1 cellular context compared by ENCODE assay signal in genomic region chr15:45112592-45113379, GRCh38.
TF ChIP-seq lines count a peak whose summit lies in the region.

No MANE protein-coding gene starts in this region.

TF ChIP-seq in K562, 482 proteins besides CTCF, POLR2A, EP300 and RAD21:
- TF ChIP-seq FOXK1 (CRISPR knock-in tag; IDR thresholded peaks at IDR 0.05; ENCODE audit: borderline replicate concordance) (no peak), ZBTB33 (CRISPR knock-in tag; IDR thresholded peaks at IDR 0.05) (peak; percentile 48; the same call in 1 of the 2 replicates), MAX (CRISPR knock-in tag; IDR thresholded peaks at IDR 0.05) (no peak), CHD2 (IDR thresholded peaks at IDR 0.05; ENCODE audit: low read depth, low read length) (no peak), ZNF57 (CRISPR knock-in tag; IDR thresholded peaks at IDR 0.05) (no peak), CREB1 (IDR thresholded peaks at IDR 0.05) (no peak), CREB1 (CRISPR knock-in tag; IDR thresholded peaks at IDR 0.05) (no peak), BRF1 (IDR thresholded peaks at IDR 0.05; ENCODE audit: borderline replicate concordance, extremely low read depth, insufficient read length) (no peak)
